ENCODE assay signal across 8 cellular contexts in the genomic region with DNA sequence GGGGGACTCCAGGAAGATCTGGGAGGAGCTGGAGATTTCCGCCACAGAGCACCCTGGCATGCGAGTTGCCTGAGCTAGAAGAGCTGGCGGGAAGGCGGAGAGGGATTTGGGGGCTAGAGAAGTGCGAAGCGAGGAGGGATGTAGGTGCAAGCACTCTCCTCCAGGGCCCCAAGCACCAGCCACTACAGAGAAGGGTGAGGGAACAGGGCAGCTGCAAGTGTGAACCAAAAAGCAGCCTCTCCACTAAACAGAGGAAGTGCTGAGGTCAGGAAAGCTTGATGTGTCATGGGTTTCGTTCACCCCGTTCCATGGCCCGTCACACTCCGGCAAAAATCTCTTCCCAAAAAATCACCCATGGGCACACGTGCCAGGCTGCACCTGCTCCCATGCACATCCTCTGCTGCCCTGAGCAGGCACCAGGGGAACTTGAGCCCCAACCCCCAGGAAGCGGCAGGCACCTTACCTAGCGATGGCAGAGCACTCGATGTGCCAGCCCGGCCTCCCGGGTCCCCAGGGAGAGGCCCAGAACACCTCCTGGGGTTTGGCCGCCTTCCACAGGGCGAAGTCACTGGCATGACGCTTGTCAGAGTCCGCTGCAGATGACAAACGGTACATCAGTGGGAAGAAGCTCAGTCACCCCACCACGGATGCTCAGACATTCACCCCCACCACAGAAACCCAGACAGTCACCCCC. TPM values are rescaled to one million over a fixed set of nuclear protein-coding genes. Genes with fewer than 3 reads are reported as not detected.
DNase-seq lines count a peak whose midpoint lies in the region; ATAC-seq and TF ChIP-seq lines count a peak whose summit lies in the region.

No MANE protein-coding gene starts in this region.

- H3K27ac Mint-ChIP-seq in glutamatergic neuron (ENCODE audit: unreplicated experiment): no peak overlapping the region

- H3K4me3 Mint-ChIP-seq in glutamatergic neuron (ENCODE audit: unreplicated experiment): no peak overlapping the region

- no peaks in the 10 kb centered on the region for H3K9me2 ChIP-seq in hepatocyte (replicated peaks; ENCODE audit: insufficient read depth)

- H3K4me3 ChIP-seq in hepatocyte: no peak overlapping the region

- H3K9me3 ChIP-seq in hepatocyte (ENCODE audit: low read depth): no peaks in the 10 kb centered on the region

- 97% methylated on average over 22 of the region's 22 CpGs for WGBS in hepatocyte (ENCODE audit: low lambda C conversion rate, missing lambda C conversion rate)

- no peaks in the 10 kb centered on the region for H3K27me3 ChIP-seq in hepatocyte

- no peak overlapping the region for H2AFZ ChIP-seq in hepatocyte

- no peaks in the 10 kb centered on the region for H3K4me1 ChIP-seq in hepatocyte (ENCODE audit: insufficient read depth)

- H3K27me3 Mint-ChIP-seq in glutamatergic neuron (ENCODE audit: unreplicated experiment): peaks cover 14% of the 10 kb centered on the region

- ATAC-seq in GM19467 (IDR thresholded peaks at IDR 0.05; ENCODE audit: unreplicated experiment): peak; percentile 66
- ATAC-seq in HG03439 (IDR thresholded peaks at IDR 0.05; ENCODE audit: unreplicated experiment): peak; percentile 55
- ATAC-seq in esophagus mucosa: peak; percentile 67

- no peak overlapping the region for H3K4me2 ChIP-seq in hepatocyte

- peaks cover 21% of the 10 kb centered on the region for H3K9me3 Mint-ChIP-seq in glutamatergic neuron (ENCODE audit: unreplicated experiment)

- peaks cover 16% of the 10 kb centered on the region for H3K36me3 Mint-ChIP-seq in glutamatergic neuron (ENCODE audit: unreplicated experiment)

- no peak for DNase-seq in glutamatergic neuron
- no peak for DNase-seq in epidermal melanocyte (ENCODE audit: insufficient read length, low spot score)
- no peak for DNase-seq in T1000 (lab: John Stamatoyannopoulos, UW)
- no peak for DNase-seq in hepatocyte (ENCODE audit: low spot score)

- H3K36me3 ChIP-seq in hepatocyte (replicated peaks; ENCODE audit: insufficient read depth, low read depth): no peaks in the 10 kb centered on the region

- no peaks in the 10 kb centered on the region for H4K20me1 ChIP-seq in hepatocyte (ENCODE audit: insufficient read depth, poor library complexity, severe bottlenecking)

- TF ChIP-seq CTCF in GM12873 (IDR thresholded peaks at IDR 0.05; ENCODE audit: insufficient read depth, low read depth, low read length, missing control alignments) (peak; percentile 27), glutamatergic neuron (IDR thresholded peaks at IDR 0.05; ENCODE audit: partially characterized antibody, unreplicated experiment) (no peak), hepatocyte (IDR thresholded peaks at IDR 0.05; ENCODE audit: poor library complexity) (no peak)

- H3K4me1 Mint-ChIP-seq in glutamatergic neuron (ENCODE audit: low read depth, unreplicated experiment): peaks cover 18% of the 10 kb centered on the region

- H3K27ac ChIP-seq in hepatocyte: no peak overlapping the region

- H3K79me2 ChIP-seq in hepatocyte: peaks cover 6% of the 10 kb centered on the region

RNA-seq across cellular contexts. Expression of a gene that starts 29.3 kb away (rescaled TPM):
- total RNA-seq in esophagus mucosa: 35.5 TPM
- total RNA-seq in glutamatergic neuron (ENCODE audit: unreplicated experiment): 102 TPM
- total RNA-seq in hepatocyte: 70.9 and 72.9 TPM in 2 replicates
- 105 and 127 TPM in 2 replicates for polyA plus RNA-seq in hepatocyte

RNA-seq across cellular contexts. Expression of a gene that starts 36.8 kb away (rescaled TPM):
- total RNA-seq in esophagus mucosa (4.3 TPM), glutamatergic neuron (ENCODE audit: unreplicated experiment) (19.1 TPM), hepatocyte (14.7 and 15.7 TPM in 2 replicates)
- 24.2 and 26.4 TPM in 2 replicates for polyA plus RNA-seq in hepatocyte
